In the genomic region with DNA sequence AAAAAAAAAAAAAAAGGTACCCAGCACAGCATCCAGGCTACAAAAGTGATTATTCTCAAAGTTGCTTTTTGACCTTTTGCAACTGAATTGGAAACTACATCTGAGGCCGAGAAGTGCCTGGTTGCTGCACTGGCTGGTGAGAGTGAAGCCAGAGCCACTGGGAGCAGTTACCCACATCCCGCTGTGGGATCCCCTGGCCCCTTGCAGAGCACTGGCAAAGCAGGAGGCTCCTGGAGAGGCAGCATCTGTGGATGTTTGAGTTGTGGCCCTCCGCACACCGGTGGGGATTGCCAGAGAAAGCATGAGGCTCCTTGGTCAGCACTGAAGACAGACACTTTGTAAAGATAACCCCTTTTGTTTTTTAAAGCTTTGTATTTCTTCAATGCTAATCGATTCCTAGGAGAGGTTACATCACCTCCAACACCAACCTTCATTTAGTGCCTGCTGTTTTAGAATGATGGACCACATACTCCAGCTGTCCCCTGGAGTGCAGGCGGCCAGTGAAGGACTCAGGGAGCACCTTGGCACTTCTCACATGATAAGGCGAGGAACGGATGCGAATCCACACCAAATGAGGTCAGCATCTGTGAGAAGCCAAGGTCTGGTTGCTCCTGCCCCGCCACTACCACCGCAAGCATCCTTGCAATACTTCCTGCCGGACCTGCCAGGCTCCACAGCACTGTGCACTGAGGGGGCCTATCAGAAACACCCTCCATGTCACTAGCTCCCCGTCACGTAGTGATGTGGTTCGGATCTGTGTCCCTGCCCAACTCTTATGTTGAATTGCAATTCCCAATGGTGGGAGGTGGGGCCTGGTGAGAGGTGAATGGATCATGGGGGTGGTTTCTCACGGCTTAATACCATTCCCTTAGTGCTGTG, we compare ENCODE assay signal across 25 cellular contexts.
DNase-seq lines count a peak whose midpoint lies in the region; ATAC-seq and TF ChIP-seq lines count a peak whose summit lies in the region.
"Had no signal": no experiment of that assay in that cellular context is flagged by ENCODE, and none has a peak within 500 bp of the region (broad histone marks: within the 10 kb centered on the region; RNA-seq: fewer than 3 reads in every experiment).

No MANE protein-coding gene starts in this region.

- H2BK120ac ChIP-seq in neuronal stem cell (ENCODE audit: low read depth, low read length) = no peak overlapping the region

- H3K27ac Mint-ChIP-seq in endodermal cell = no peak overlapping the region
- H3K27ac Mint-ChIP-seq: B cell; CD14-positive monocyte; CD4-positive, alpha-beta memory T cell; CD4-positive, CD25-positive, alpha-beta regulatory T cell had no signal

- H3K4me3 ChIP-seq in BLaER1 (no peak overlapping the region), endodermal cell (ENCODE audit: low read length) (no peak overlapping the region), neuronal stem cell (ENCODE audit: low read length in 2 of 2) (no peak overlapping the region)
- H3K4me3 ChIP-seq: A549, GM12878 had no signal

- peaks cover 5% of the 10 kb centered on the region for H3K9me3 Mint-ChIP-seq in endodermal cell

- peak overlapping the region; percentile 1 for H2BK12ac ChIP-seq in neuronal stem cell (ENCODE audit: low read length)

- H3K4me1 ChIP-seq in BLaER1 = peaks cover 20% of the 10 kb centered on the region
- no peaks in the 10 kb centered on the region for H3K4me1 ChIP-seq in endodermal cell (ENCODE audit: control insufficient read depth, insufficient read depth, low read length)
- H3K4me1 ChIP-seq in neuronal stem cell (ENCODE audit: control insufficient read depth in 2 of 2, insufficient read depth in 1 of 2, low read depth in 1 of 2, low read length in 2 of 2) = no peaks in the 10 kb centered on the region
- H3K4me1 ChIP-seq: A549 had no signal

- H3K23ac ChIP-seq in neuronal stem cell (ENCODE audit: low read depth, low read length, poor library complexity) = no peak overlapping the region

- H2BK5ac ChIP-seq in neuronal stem cell (ENCODE audit: low read length) = no peak overlapping the region

- no peak overlapping the region for H2AK5ac ChIP-seq in neuronal stem cell (ENCODE audit: low read depth, low read length)

- no peaks in the 10 kb centered on the region for H4K20me1 ChIP-seq in BLaER1

- H3K27me3 ChIP-seq in BLaER1 (no peaks in the 10 kb centered on the region), endodermal cell (ENCODE audit: control insufficient read depth, insufficient read depth, low read length, poor library complexity, severe bottlenecking) (no peaks in the 10 kb centered on the region), neuronal stem cell (ENCODE audit: control insufficient read depth in 3 of 3, insufficient read depth in 3 of 3, low read depth in 1 of 3, low read length in 3 of 3) (no peaks in the 10 kb centered on the region)

- H3K4ac ChIP-seq in neuronal stem cell (ENCODE audit: low read length) = peak overlapping the region; percentile 53

- peak overlapping the region; percentile 95 for H3K14ac ChIP-seq in neuronal stem cell (ENCODE audit: low read length)

- H3K4me2 ChIP-seq in BLaER1 (0 out of 2 replicates have a peak overlapping the region, but pooled peaks have one; percentile 0), neuronal stem cell (ENCODE audit: insufficient read depth, low read length, poor library complexity, severe bottlenecking) (no peak overlapping the region)
- H3K4me2 ChIP-seq: A549 had no signal

- peak; percentile 53 for DNase-seq in endodermal cell
- no peak for DNase-seq in neuronal stem cell (ENCODE audit: low spot score)
- peak; percentile 58 for DNase-seq in posterior vena cava (ENCODE audit: low spot score)
- DNase-seq: AML-193; C1 segment of cervical spinal cord; CD4-positive, alpha-beta memory T cell; CD4-positive, CD25-positive, alpha-beta regulatory T cell; CD8-positive, alpha-beta memory T cell; COR-L47; DMS 273 treated with DMSO at 0.1 percent for 48 hours; DMS153; DMS53; DMS79; DND-41; EL; GDM1 had no signal

- no peak overlapping the region for H2AFZ ChIP-seq in neuronal stem cell (ENCODE audit: low read length)

- H4K8ac ChIP-seq in neuronal stem cell (ENCODE audit: low read depth, low read length) = no peak overlapping the region

- intact Hi-C loops in posterior vena cava (cut with DNase I) = no loop called here

- H3K36me3 ChIP-seq in BLaER1 (no peaks in the 10 kb centered on the region), endodermal cell (ENCODE audit: control insufficient read depth, insufficient read depth, low read length) (no peaks in the 10 kb centered on the region), neuronal stem cell (replicated peaks in 1 of 2; ENCODE audit: control insufficient read depth in 2 of 2, insufficient read depth in 2 of 2, low read length in 2 of 2) (no peaks in the 10 kb centered on the region)

- ATAC-seq in HG03442 (IDR thresholded peaks at IDR 0.05; ENCODE audit: unreplicated experiment) (no peak), GM19467 (IDR thresholded peaks at IDR 0.05; ENCODE audit: unreplicated experiment) (no peak), HG02678 (IDR thresholded peaks at IDR 0.05; ENCODE audit: unreplicated experiment) (no peak)
- ATAC-seq: GM12878 had no signal

- WGBS in endodermal cell (ENCODE audit: insufficient coverage in 1 of 2, insufficient read length in 1 of 2), 2 experiments = 76 to 88% methylated on average over 5 to 16 of the region's 16 CpGs
- no CpG with 5 or more reads among the region's 16 CpGs for WGBS in neuronal stem cell (ENCODE audit: extremely low coverage in 2 of 2, insufficient read length in 2 of 2, insufficient replicate concordance in 1 of 2), 2 donors

- no peak overlapping the region for H2BK15ac ChIP-seq in neuronal stem cell (ENCODE audit: low read length)

- H3K4me1 Mint-ChIP-seq in endodermal cell = no peaks in the 10 kb centered on the region
- H3K4me1 Mint-ChIP-seq: B cell; CD14-positive monocyte; CD4-positive, alpha-beta memory T cell; CD4-positive, CD25-positive, alpha-beta regulatory T cell; CD8-positive, alpha-beta memory T cell had no signal

- peak overlapping the region; percentile 65 for H3K18ac ChIP-seq in neuronal stem cell (ENCODE audit: low read length)

- H3K4me3 Mint-ChIP-seq in endodermal cell = no peak overlapping the region
- H3K4me3 Mint-ChIP-seq: B cell; CD14-positive monocyte; CD4-positive, alpha-beta memory T cell; CD4-positive, CD25-positive, alpha-beta regulatory T cell; CD8-positive, alpha-beta memory T cell had no signal

- H3K27me3 Mint-ChIP-seq in endodermal cell (ENCODE audit: insufficient read depth) = no peaks in the 10 kb centered on the region
- H3K27me3 Mint-ChIP-seq: B cell; CD4-positive, alpha-beta memory T cell; CD4-positive, CD25-positive, alpha-beta regulatory T cell; CD8-positive, alpha-beta memory T cell had no signal

- no peaks in the 10 kb centered on the region for H3K36me3 Mint-ChIP-seq in endodermal cell (ENCODE audit: low read depth)
- H3K36me3 Mint-ChIP-seq: CD14-positive monocyte; CD4-positive, alpha-beta memory T cell; CD4-positive, CD25-positive, alpha-beta regulatory T cell; CD8-positive, alpha-beta memory T cell had no signal

- H4K91ac ChIP-seq in neuronal stem cell (ENCODE audit: low read depth, low read length, poor library complexity) = no peak overlapping the region

- peaks cover 14% of the 10 kb centered on the region for H3K9me3 ChIP-seq in BLaER1
- no peaks in the 10 kb centered on the region for H3K9me3 ChIP-seq in endodermal cell (ENCODE audit: control insufficient read depth, low read length)
- no peaks in the 10 kb centered on the region for H3K9me3 ChIP-seq in neuronal stem cell (replicated peaks in 1 of 2; ENCODE audit: control insufficient read depth in 2 of 2, insufficient read depth in 1 of 2, low read depth in 1 of 2, low read length in 2 of 2)

- TF ChIP-seq CTCF in endodermal cell (conservative IDR thresholded peaks at IDR 0.05) = no peak

- H3K79me1 ChIP-seq in neuronal stem cell (ENCODE audit: low read depth, low read length) = peaks cover 2% of the 10 kb centered on the region

- H3K27ac ChIP-seq in BLaER1 = no peak overlapping the region
- no peak overlapping the region for H3K27ac ChIP-seq in endodermal cell (ENCODE audit: low read depth, low read length)
- H3K27ac ChIP-seq in neuronal stem cell (replicated peaks; ENCODE audit: low read length) = no peak overlapping the region
- H3K27ac ChIP-seq: 22Rv1 had no signal

- H3K9ac ChIP-seq in BLaER1 (no peak overlapping the region), endodermal cell (ENCODE audit: extremely low read depth, low read length, poor library complexity, severe bottlenecking) (no peak overlapping the region), neuronal stem cell (ENCODE audit: low read depth, low read length, poor library complexity) (no peak overlapping the region)
